ENCODE assay signal across 10 cellular contexts in genomic region chr5:68187268-68188055, GRCh38. TPM values are rescaled to one million over a fixed set of nuclear protein-coding genes. Genes with fewer than 3 reads are reported as not detected.
DNase-seq lines count a peak whose midpoint lies in the region; FAIRE-seq and TF ChIP-seq lines count a peak whose summit lies in the region.
"Had no signal": no experiment of that assay in that cellular context is flagged by ENCODE, and none has a peak within 500 bp of the region (broad histone marks: within the 10 kb centered on the region; RNA-seq: fewer than 3 reads in every experiment).

No MANE protein-coding gene starts in this region.

- DNase-seq in LHCN-M2 (ENCODE audit: low read depth): peak; percentile 45
- DNase-seq in dermis blood vessel endothelial cell: peak; percentile 9
- peak; percentile 42 for DNase-seq in kidney glomerular epithelial cell (lab: John Stamatoyannopoulos, UW)
- peak; percentile 85 for DNase-seq in sigmoid colon
- DNase-seq in H54 (ENCODE audit: insufficient read length, low spot score): no peak
- no peak for DNase-seq in GM12892 (ENCODE audit: insufficient read length)
- DNase-seq in activated effector memory CD4-positive, alpha-beta T cell treated with anti-CD3 and anti-CD28 coated beads, Interleukin-2, amount 50 U/mL, for 16 hours: no peak
- DNase-seq in T-helper 9 cell: no peak
- DNase-seq: natural killer cell; stimulated activated naive B cell treated with anti-CD40 and anti-IgM and Interleukin-4, amounts not matched to agents 10 μg/mL and 1 μg/mL and 100 μg/mL, for 72 hours had no signal

- no peaks in the 10 kb centered on the region for H3K9me3 ChIP-seq in sigmoid colon

- TF ChIP-seq EP300 in sigmoid colon (IDR thresholded peaks at IDR 0.05): no peak

- no peak for TF ChIP-seq POLR2A in sigmoid colon (IDR thresholded peaks at IDR 0.05)
- TF ChIP-seq POLR2A in H54 (IDR thresholded peaks at IDR 0.05; ENCODE audit: low read depth, low read length): no peak
- no peak for TF ChIP-seq POLR2A in GM12892 (IDR thresholded peaks at IDR 0.05; ENCODE audit: low read depth, low read length)

- FAIRE-seq in H54 (lab: Jason Lieb, UNC) (no peak), GM12892 (lab: Jason Lieb, UNC) (no peak)

- peak overlapping the region; percentile 75 to 84 (median 82) for H3K27ac ChIP-seq in sigmoid colon

- intact Hi-C loops in sigmoid colon (cut with DNase I): loop anchor here (2.0 kb wide), 1 partner anchor 27 kb away; the partner anchor contains the start of gene PIK3R1

- peak overlapping the region; percentile 5 to 39 (median 38) for H3K4me3 ChIP-seq in sigmoid colon

- H3K4me1 ChIP-seq in sigmoid colon: peaks cover 0 to 15% (median 14%) of the 10 kb centered on the region in 4 donors

- H3K27me3 ChIP-seq in sigmoid colon: no peaks in the 10 kb centered on the region

- WGBS in sigmoid colon, 2 donors: 51 to 71% methylated on average over 34 of the region's 34 CpGs

- H3K36me3 ChIP-seq in sigmoid colon: no peaks in the 10 kb centered on the region

- no peak for TF ChIP-seq CTCF in sigmoid colon (IDR thresholded peaks at IDR 0.05)

RNA-seq across cellular contexts. Expression of gene PIK3R1, which starts 28.1 kb away (rescaled TPM):
- total RNA-seq in LHCN-M2 (2014; rRNA removed) (11.0 and 16.5 TPM in 2 replicates), dermis blood vessel endothelial cell (18.4 and 19.5 TPM in 2 replicates), sigmoid colon (100 to 1,000 TPM; 177 to 227 (median 190) TPM)
- 3.4 TPM for polyA plus RNA-seq in LHCN-M2 (2012)
- polyA plus RNA-seq in sigmoid colon: 10 to 100 TPM in 2 of 3 donors, 1 to 10 TPM in 1; 9.2 to 28.5 (median 13.2) TPM
- polyA plus RNA-seq in GM12892 (2012; ENCODE audit: missing spikeins): 20.8 TPM

Comparison
In these comparisons a context has a peak if more than half of its experiments do, and no peak if none do; other contexts are left out.
1. DNase-seq: peak in LHCN-M2 (single experiment), dermis blood vessel endothelial cell (single experiment), kidney glomerular epithelial cell (single experiment) and sigmoid colon (single experiment); none in H54 (single experiment), GM12892 (single experiment), activated effector memory CD4-positive, alpha-beta T cell treated with anti-CD3 and anti-CD28 coated beads, Interleukin-2, amount 50 U/mL, for 16 hours (single experiment) and T-helper 9 cell (single experiment).